14 cellular contexts compared by ENCODE assay signal in genomic region chr20:49890651-49891361, GRCh38. TPM values are rescaled to one million over a fixed set of nuclear protein-coding genes. Genes with fewer than 3 reads are reported as not detected.
DNase-seq lines count a peak whose midpoint lies in the region; ATAC-seq and TF ChIP-seq lines count a peak whose summit lies in the region.
"Had no signal": no experiment of that assay in that cellular context is flagged by ENCODE, and none has a peak within 500 bp of the region (broad histone marks: within the 10 kb centered on the region; RNA-seq: fewer than 3 reads in every experiment).

No MANE protein-coding gene starts in this region.

- H3K4me1 ChIP-seq in cardiac muscle cell (ENCODE audit: low read depth) = peaks cover 37% of the 10 kb centered on the region
- H3K4me1 ChIP-seq in right atrium auricular region = peaks cover 0 to 54% of the 10 kb centered on the region in 2 donors
- peaks cover 64% of the 10 kb centered on the region for H3K4me1 ChIP-seq in upper lobe of right lung
- H3K4me1 ChIP-seq: foreskin keratinocyte had no signal

- H3K4me3 ChIP-seq in cardiac muscle cell (no peak overlapping the region), right atrium auricular region (no peak overlapping the region), dorsolateral prefrontal cortex (no peak overlapping the region), upper lobe of right lung (no peak overlapping the region)

- intact Hi-C loops in dorsolateral prefrontal cortex (cut with DNase I) (no loop called here), upper lobe of right lung (cut with DNase I) (no loop called here)

- H3K36me3 ChIP-seq in cardiac muscle cell (no peaks in the 10 kb centered on the region), right atrium auricular region (peaks cover 6% of the 10 kb centered on the region), upper lobe of right lung (peaks cover 7% of the 10 kb centered on the region)

- DNase-seq in cardiac muscle cell (ENCODE audit: low read depth in 1 of 2, low spot score in 1 of 2) (peak in 1 of 2 donors; percentile 23), right atrium auricular region (ENCODE audit: low spot score) (no peak), dorsolateral prefrontal cortex (peak in 1 of 10 donors; percentile 29), mesenteric fat pad (ENCODE audit: low spot score) (peak; percentile 85), upper lobe of right lung (no peak), GM10266 (ENCODE audit: extremely low spot score) (no peak)
- DNase-seq: ACHN; activated naive CD8-positive, alpha-beta T cell treated with anti-CD3 and anti-CD28 coated beads, Interleukin-2, amount 10 ng/mL, durations not matched to agents 7 days and 5 days; DMS 273 treated with DMSO at 0.1 percent for 48 hours; foreskin keratinocyte; NCI-H446 treated with DMSO at 0.1 percent for 48 hours; RPMI8226 had no signal

- peak; percentile 53 for ATAC-seq in upper lobe of right lung
- no peak for ATAC-seq in HG03097 (IDR thresholded peaks at IDR 0.05; ENCODE audit: low FRiP score, unreplicated experiment)
- ATAC-seq in HG03108 (IDR thresholded peaks at IDR 0.05; ENCODE audit: unreplicated experiment) = no peak
- ATAC-seq: foreskin keratinocyte had no signal

- H3K9me3 ChIP-seq in cardiac muscle cell (ENCODE audit: low read depth) (no peaks in the 10 kb centered on the region), right atrium auricular region (no peaks in the 10 kb centered on the region), upper lobe of right lung (no peaks in the 10 kb centered on the region)

- TF ChIP-seq CTCF in cardiac muscle cell (IDR thresholded peaks at IDR 0.05; ENCODE audit: low read depth, low read length) = no peak
- no peak for TF ChIP-seq CTCF in right atrium auricular region (IDR thresholded peaks at IDR 0.05)
- no peak for TF ChIP-seq CTCF in dorsolateral prefrontal cortex (IDR thresholded peaks at IDR 0.05 in 54 of 56, conservative IDR thresholded peaks at IDR 0.05 in 2 of 56; ENCODE audit: low read depth in 1 of 56, partially characterized antibody in 56 of 56)
- no peak for TF ChIP-seq CTCF in upper lobe of right lung (IDR thresholded peaks at IDR 0.05)
- no peak for TF ChIP-seq CTCF in GM10266 (IDR thresholded peaks at IDR 0.05; ENCODE audit: control insufficient read depth, insufficient read depth, low read depth, missing control alignments)

- H3K27ac ChIP-seq in cardiac muscle cell = peak overlapping the region; percentile 36
- no peak overlapping the region for H3K27ac ChIP-seq in right atrium auricular region
- H3K27ac ChIP-seq in dorsolateral prefrontal cortex = peak overlapping the region in 56 of 59 donors; percentile 2 to 100 (median 95)
- peak overlapping the region; percentile 24 for H3K27ac ChIP-seq in upper lobe of right lung
- H3K27ac ChIP-seq: foreskin keratinocyte had no signal

- no peaks in the 10 kb centered on the region for H3K27me3 ChIP-seq in cardiac muscle cell
- H3K27me3 ChIP-seq in right atrium auricular region = no peaks in the 10 kb centered on the region
- no peaks in the 10 kb centered on the region for H3K27me3 ChIP-seq in dorsolateral prefrontal cortex
- H3K27me3 ChIP-seq in upper lobe of right lung = no peaks in the 10 kb centered on the region
- H3K27me3 ChIP-seq: foreskin keratinocyte had no signal

RNA-seq across cellular contexts. Expression of gene SPATA2, which starts 24.5 kb away (rescaled TPM):
- 5.8 and 6.0 TPM in 2 replicates for total RNA-seq in cardiac muscle cell
- polyA plus RNA-seq in cardiac muscle cell = 9.4 and 9.5 TPM in 2 replicates
- 1 to 10 TPM; 5.0 to 6.1 TPM for total RNA-seq in right atrium auricular region
- total RNA-seq in dorsolateral prefrontal cortex = 10 to 100 TPM; 23.0 to 60.6 (median 41.6) TPM
- total RNA-seq in mesenteric fat pad = 4.9 TPM
- total RNA-seq in upper lobe of right lung = 8.7 TPM

RNA-seq across cellular contexts. Expression of gene RNF114, which starts 45.4 kb away (rescaled TPM):
- total RNA-seq in cardiac muscle cell = 158 and 269 TPM in 2 replicates
- polyA plus RNA-seq in cardiac muscle cell = 53.0 and 90.3 TPM in 2 replicates
- 100 to 1,000 TPM in 1 of 2 donors, 10 to 100 TPM in 1; 40.2 to 117 TPM for total RNA-seq in right atrium auricular region
- total RNA-seq in dorsolateral prefrontal cortex = 10 to 100 TPM; 47.5 to 93.9 (median 61.7) TPM
- 59.9 TPM for total RNA-seq in mesenteric fat pad
- total RNA-seq in upper lobe of right lung = 74.7 TPM

Comparison
In these comparisons a context has a peak if more than half of its experiments do, and no peak if none do; other contexts are left out.
1. H3K27ac ChIP-seq: peak in cardiac muscle cell (single experiment), dorsolateral prefrontal cortex (56 of 59) and upper lobe of right lung (single experiment); none in right atrium auricular region (0 of 2).